8 cellular contexts compared by ENCODE assay signal in the genomic region with DNA sequence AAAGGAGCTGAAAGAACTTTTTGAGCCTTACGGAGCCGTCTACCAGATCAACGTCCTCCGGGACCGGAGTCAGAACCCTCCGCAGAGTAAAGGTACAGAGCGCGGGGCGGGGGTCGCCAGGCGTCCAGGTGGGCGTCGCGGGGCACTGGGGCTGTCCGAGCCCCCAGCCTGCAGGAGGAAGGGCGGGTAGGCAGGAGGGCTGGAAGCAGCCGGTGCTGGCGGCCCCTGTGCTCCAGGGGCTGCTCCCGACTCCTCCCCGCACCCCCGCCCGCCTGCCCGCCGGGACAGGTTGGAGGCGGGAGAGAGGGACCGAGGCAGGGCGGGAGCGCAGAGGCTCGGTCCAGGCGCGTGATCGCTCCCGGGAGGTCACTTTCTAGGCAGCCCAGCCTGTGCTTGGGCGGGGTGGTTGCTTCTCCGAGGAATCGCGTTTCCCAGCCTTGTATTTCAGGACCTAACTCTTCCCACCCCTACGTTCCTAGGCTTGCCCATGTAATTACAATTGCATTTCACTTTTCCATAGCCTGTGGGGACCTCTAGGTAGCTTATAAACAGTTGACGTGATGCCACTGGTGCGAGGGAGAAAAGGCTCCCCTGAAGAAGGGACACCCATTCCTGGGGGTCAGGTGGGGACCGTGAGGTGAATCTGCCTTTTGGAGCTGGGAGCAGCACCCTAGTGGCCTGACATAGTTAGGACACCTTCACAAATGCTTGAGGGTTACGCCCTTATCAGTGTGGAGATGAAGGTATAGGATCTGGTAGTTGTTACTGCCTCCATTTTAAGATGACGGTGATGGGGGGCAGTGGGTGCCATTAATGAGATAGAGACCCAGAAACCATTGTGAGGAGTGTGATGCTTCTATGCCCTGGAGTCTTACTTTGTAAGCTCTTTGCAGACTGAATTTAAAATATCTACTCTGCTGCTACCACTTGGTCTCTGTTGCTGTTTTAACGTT.
DNase-seq lines count a peak whose midpoint lies in the region; ATAC-seq lines count a peak whose summit lies in the region.

No MANE protein-coding gene starts in this region.

- no peaks in the 10 kb centered on the region for H3K36me3 ChIP-seq in iPS-20b (ENCODE audit: insufficient read depth, low read depth, low read length)

- DNase-seq in AG08395 (ENCODE audit: low spot score) (peak; percentile 44), SK-N-DZ (ENCODE audit: low spot score) (peak; percentile 53), dedifferentiated amniotic fluid mesenchymal stem cell (ENCODE audit: extremely low spot score) (no peak)
- peak; percentile 79 for DNase-seq in stimulated activated CD4-positive, alpha-beta T cell treated with anti-CD3 and anti-CD28 coated beads, Interleukin-15, amount 100 ng/mL, for 24 hours

- H3K27ac ChIP-seq in angular gyrus (ENCODE audit: low read depth, low read length), result peak overlapping the region; percentile 56
- H3K27ac ChIP-seq in iPS-20b (ENCODE audit: low read length), result no peak overlapping the region

- ATAC-seq in GM18909 (IDR thresholded peaks at IDR 0.05; ENCODE audit: poor library complexity, unreplicated experiment), result peak; percentile 62
- ATAC-seq in HG03108 (IDR thresholded peaks at IDR 0.05; ENCODE audit: unreplicated experiment), result peak; percentile 46

- peaks cover 4% of the 10 kb centered on the region for H3K9me3 ChIP-seq in iPS-20b (ENCODE audit: insufficient read depth, low read depth, low read length)

- H3K9ac ChIP-seq in iPS-20b (ENCODE audit: low read depth, low read length), result peak overlapping the region; percentile 58; the same call in 1 of the 2 replicates

- H3K4me1 ChIP-seq in iPS-20b (ENCODE audit: insufficient read depth, low read length), result peaks cover 22% of the 10 kb centered on the region; the same call in 1 of the 2 replicates

- H3K27me3 ChIP-seq in iPS-20b (ENCODE audit: insufficient read depth, low read length), result peaks cover 6% of the 10 kb centered on the region; the same call in 1 of the 2 replicates

- H3K4me3 ChIP-seq in iPS-20b (ENCODE audit: low read length), result peak overlapping the region; percentile 70
